Comparison of ENCODE assay signal across 17 cellular contexts in the genomic region with DNA sequence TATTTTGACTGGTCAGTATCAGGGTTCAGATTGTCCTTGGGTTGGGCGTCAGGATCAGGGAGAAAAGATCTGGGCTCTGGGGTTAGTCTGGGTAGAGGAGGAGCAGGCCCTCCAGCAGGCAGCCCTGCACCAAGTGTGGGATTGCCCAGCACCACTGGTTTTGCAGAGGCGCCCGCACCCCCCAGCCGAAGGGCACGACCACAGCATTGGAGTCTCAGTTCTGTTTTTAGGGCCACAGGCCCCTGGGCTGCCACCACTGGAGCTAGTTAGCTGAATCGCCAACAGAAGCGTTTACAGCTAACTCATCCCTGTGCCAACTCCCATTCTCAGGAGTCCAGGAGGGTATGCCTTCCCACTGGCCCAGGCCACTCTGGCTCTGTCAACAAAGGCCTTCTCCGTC.
DNase-seq lines count a peak whose midpoint lies in the region; ATAC-seq and TF ChIP-seq lines count a peak whose summit lies in the region.
"Had no signal": no experiment of that assay in that cellular context is flagged by ENCODE, and none has a peak within 500 bp of the region (broad histone marks: within the 10 kb centered on the region; RNA-seq: fewer than 3 reads in every experiment).

No MANE protein-coding gene starts in this region.

- H4K8ac ChIP-seq in neuronal stem cell (ENCODE audit: low read depth, low read length), result no peak overlapping the region

- no peak overlapping the region for H4K91ac ChIP-seq in neuronal stem cell (ENCODE audit: low read depth, low read length, poor library complexity)

- H3K27me3 Mint-ChIP-seq in glutamatergic neuron (ENCODE audit: unreplicated experiment), result peaks cover 14% of the 10 kb centered on the region

- H2BK15ac ChIP-seq in neuronal stem cell (ENCODE audit: low read length), result no peak overlapping the region

- no peak overlapping the region for H3K4me3 ChIP-seq in heart left ventricle
- H3K4me3 ChIP-seq in neuronal stem cell (ENCODE audit: low read length in 2 of 2), result no peak overlapping the region
- H3K4me3 ChIP-seq in transverse colon, result no peak overlapping the region

- H3K9me3 ChIP-seq in heart left ventricle (no peaks in the 10 kb centered on the region), neuronal stem cell (replicated peaks in 1 of 2; ENCODE audit: control insufficient read depth in 2 of 2, insufficient read depth in 1 of 2, low read depth in 1 of 2, low read length in 2 of 2) (no peaks in the 10 kb centered on the region), transverse colon (no peaks in the 10 kb centered on the region)

- H2AK5ac ChIP-seq in neuronal stem cell (ENCODE audit: low read depth, low read length), result no peak overlapping the region

- H3K4me1 Mint-ChIP-seq in glutamatergic neuron (ENCODE audit: low read depth, unreplicated experiment), result peaks cover 35% of the 10 kb centered on the region

- TF ChIP-seq CTCF in heart left ventricle (IDR thresholded peaks at IDR 0.05), result no peak
- TF ChIP-seq CTCF in glutamatergic neuron (IDR thresholded peaks at IDR 0.05; ENCODE audit: partially characterized antibody, unreplicated experiment), result no peak
- TF ChIP-seq CTCF in transverse colon (IDR thresholded peaks at IDR 0.05), result no peak

- peak overlapping the region; percentile 72 for H3K27ac Mint-ChIP-seq in glutamatergic neuron (ENCODE audit: unreplicated experiment)

- TF ChIP-seq EP300 in transverse colon (IDR thresholded peaks at IDR 0.05; ENCODE audit: low read depth), result no peak

- H2BK12ac ChIP-seq in neuronal stem cell (ENCODE audit: low read length), result no peak overlapping the region

- H3K27ac ChIP-seq in heart left ventricle (peak overlapping the region; percentile 41 to 82 (median 74)), neuronal stem cell (replicated peaks; ENCODE audit: low read length) (no peak overlapping the region), transverse colon (peak overlapping the region; percentile 21 to 41 (median 32))
- H3K27ac ChIP-seq: C4-2B had no signal

- DNase-seq in heart left ventricle (peak in 1 of 5 donors; percentile 26), left cardiac atrium (no peak), glutamatergic neuron (no peak), neuronal stem cell (ENCODE audit: low spot score) (no peak), transverse colon (no peak)
- no peak for DNase-seq in activated CD4-positive, alpha-beta T cell treated with anti-CD3 and anti-CD28 coated beads for 4 hours
- DNase-seq: DMS79 treated with DMSO at 0.1 percent for 48 hours, GOT3, KBM-7, NCI-H1092 treated with DMSO at 0.1 percent for 48 hours, NCI-H187, NCI-H2171, NCI-H82, SHP77 had no signal

- no peak overlapping the region for H3K23ac ChIP-seq in neuronal stem cell (ENCODE audit: low read depth, low read length, poor library complexity)

- H3K36me3 Mint-ChIP-seq in glutamatergic neuron (ENCODE audit: unreplicated experiment), result no peaks in the 10 kb centered on the region

- WGBS in heart left ventricle, 4 donors, result 75 to 82% (median 79%) methylated on average over 3 to 8 of the region's 8 CpGs
- no CpG with 5 or more reads among the region's 8 CpGs for WGBS in neuronal stem cell (ENCODE audit: extremely low coverage in 2 of 2, insufficient read length in 2 of 2, insufficient replicate concordance in 1 of 2), 2 donors
- WGBS in transverse colon (ENCODE audit: low coverage in 1 of 2), 2 donors, result 96% methylated on average over 8 of the region's 8 CpGs; no CpG with 5 or more reads in 1 of the 2 donors

- H3K9ac ChIP-seq in neuronal stem cell (ENCODE audit: low read depth, low read length, poor library complexity), result no peak overlapping the region

- H3K27me3 ChIP-seq in heart left ventricle (no peaks in the 10 kb centered on the region), neuronal stem cell (ENCODE audit: control insufficient read depth in 3 of 3, insufficient read depth in 3 of 3, low read depth in 1 of 3, low read length in 3 of 3) (no peaks in the 10 kb centered on the region), transverse colon (no peaks in the 10 kb centered on the region)

- peaks cover 15% of the 10 kb centered on the region for H3K9me3 Mint-ChIP-seq in glutamatergic neuron (ENCODE audit: unreplicated experiment)

- H3K79me1 ChIP-seq in neuronal stem cell (ENCODE audit: low read depth, low read length), result no peaks in the 10 kb centered on the region

- intact Hi-C loops in heart left ventricle (cut with DNase I) (loop anchor here in 4 of 10 donors (5.0 kb wide), 3 partner anchors 40 to 45 kb away; no protein-coding TSS in a partner anchor), left cardiac atrium (cut with DNase I) (loop anchor here in 1 of 2 donors (5.0 to 10.0 kb wide), 2 partner anchors 40 to 62 kb away; no protein-coding TSS in a partner anchor), transverse colon (cut with DNase I; ENCODE audit: low total_unique reads) (no loop called here)

- peak overlapping the region; percentile 34 for H3K4me3 Mint-ChIP-seq in glutamatergic neuron (ENCODE audit: unreplicated experiment)

- H2BK5ac ChIP-seq in neuronal stem cell (ENCODE audit: low read length), result no peak overlapping the region

- H2AFZ ChIP-seq in neuronal stem cell (ENCODE audit: low read length), result no peak overlapping the region

- H3K4ac ChIP-seq in neuronal stem cell (ENCODE audit: low read length), result no peak overlapping the region

- peak in 1 of 4 donors; percentile 1 for ATAC-seq in heart left ventricle
- ATAC-seq in left cardiac atrium, result no peak
- ATAC-seq in HG03469 (IDR thresholded peaks at IDR 0.05; ENCODE audit: unreplicated experiment), result no peak
- no peak for ATAC-seq in HG02763 (IDR thresholded peaks at IDR 0.05; ENCODE audit: unreplicated experiment)

- peaks cover 0 to 85% (median 47%) of the 10 kb centered on the region in 12 donors for H3K4me1 ChIP-seq in heart left ventricle
- peaks cover 22 to 28% of the 10 kb centered on the region in 2 donors for H3K4me1 ChIP-seq in neuronal stem cell (ENCODE audit: control insufficient read depth in 2 of 2, insufficient read depth in 1 of 2, low read depth in 1 of 2, low read length in 2 of 2)
- H3K4me1 ChIP-seq in transverse colon, result peaks cover 8 to 26% (median 12%) of the 10 kb centered on the region in 4 donors

- H3K36me3 ChIP-seq in heart left ventricle (peaks cover 0 to 82% (median 59%) of the 10 kb centered on the region in 9 donors), neuronal stem cell (replicated peaks in 1 of 2; ENCODE audit: control insufficient read depth in 2 of 2, insufficient read depth in 2 of 2, low read length in 2 of 2) (peaks cover 3 to 25% of the 10 kb centered on the region in 2 donors), transverse colon (peaks cover 0 to 21% (median 10%) of the 10 kb centered on the region in 4 donors)

- TF ChIP-seq POLR2A in heart left ventricle (IDR thresholded peaks at IDR 0.05) (no peak), transverse colon (IDR thresholded peaks at IDR 0.05) (no peak)

- peak overlapping the region; percentile 24 for H3K18ac ChIP-seq in neuronal stem cell (ENCODE audit: low read length)

- no peak overlapping the region for H3K4me2 ChIP-seq in neuronal stem cell (ENCODE audit: insufficient read depth, low read length, poor library complexity, severe bottlenecking)

- in situ Hi-C loops in transverse colon (cut with MboI; ENCODE audit: low pct_ligation_motif_present in 1 of 4, low pct_unique_long_range_greater_than_20kb in 1 of 4, low sequenced_read_pairs in 3 of 4), result no loop called here

- H2BK120ac ChIP-seq in neuronal stem cell (ENCODE audit: low read depth, low read length), result no peak overlapping the region

- H3K14ac ChIP-seq in neuronal stem cell (ENCODE audit: low read length), result no peak overlapping the region
